ENCODE assay signal across 8 cellular contexts in the genomic region with DNA sequence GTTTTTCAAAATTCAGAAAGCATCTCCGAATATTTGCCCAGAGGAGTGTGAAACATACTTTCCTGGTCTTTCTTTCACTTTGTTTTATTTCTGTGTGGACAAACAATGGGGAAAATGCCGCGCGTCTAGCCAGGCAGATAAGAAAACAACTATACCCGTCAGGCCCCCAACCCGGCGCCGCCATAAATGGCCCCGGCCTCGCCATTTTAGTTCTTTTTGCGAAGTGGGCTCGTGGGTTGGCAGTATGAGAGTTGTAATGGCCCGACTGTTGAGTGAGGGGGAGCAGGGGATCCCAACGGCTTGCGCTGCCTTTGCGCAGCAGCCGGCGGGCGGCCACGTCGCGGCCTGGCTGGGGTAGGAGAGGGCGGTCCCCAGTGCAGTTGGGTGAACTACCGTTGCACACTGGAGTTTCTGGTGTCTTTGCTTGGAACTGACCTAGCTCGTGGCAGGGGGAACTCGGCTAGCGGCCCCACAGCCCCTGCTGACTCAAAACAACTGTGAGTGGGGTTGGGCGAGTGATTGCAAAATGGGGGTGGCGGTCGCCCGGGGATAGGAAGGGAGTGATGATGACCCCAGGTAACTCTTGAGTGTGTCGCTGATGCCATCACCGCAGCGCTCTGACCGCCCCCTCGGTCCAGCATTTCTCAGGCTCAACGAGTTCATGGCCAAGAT. TPM values are rescaled to one million over a fixed set of nuclear protein-coding genes. Genes with fewer than 3 reads are reported as not detected.
A peak's percentile ranks its signal among the peaks of the same experiment; 100 is the strongest.
DNase-seq lines count a peak whose midpoint lies in the region; ATAC-seq and TF ChIP-seq lines count a peak whose summit lies in the region.

No MANE protein-coding gene starts in this region.

- TF ChIP-seq CTCF in GM12864 (IDR thresholded peaks at IDR 0.05; ENCODE audit: low read depth, low read length, missing control alignments) (no peak), PC-3 (conservative IDR thresholded peaks at IDR 0.05; ENCODE audit: low read depth, low read length) (no peak), fibroblast of lung (conservative IDR thresholded peaks at IDR 0.05 in 1 of 2, IDR thresholded peaks at IDR 0.05 in 1 of 2; ENCODE audit: low read depth in 1 of 2, low read length in 2 of 2) (no peak)

- no peaks in the 10 kb centered on the region for H3K9me3 Mint-ChIP-seq in activated T-cell treated with anti-CD3 and anti-CD28 coated beads, Interleukin-2, amount 50 U/mL, for 72 hours
- no peaks in the 10 kb centered on the region for H3K9me3 Mint-ChIP-seq in naive thymus-derived CD4-positive, alpha-beta T cell
- no peaks in the 10 kb centered on the region for H3K9me3 Mint-ChIP-seq in stimulated activated memory B cell treated with anti-CD40 and anti-IgM and Interleukin-4, amounts not matched to agents 10 μg/mL and 1 μg/mL and 100 μg/mL, for 72 hours

- DNase-seq in GM12864 (ENCODE audit: low read depth): no peak
- DNase-seq in PC-3: peak; percentile 23
- DNase-seq in activated T-cell treated with anti-CD3 and anti-CD28 coated beads, Interleukin-2, amount 50 U/mL, for 72 hours: peak; percentile 80 to 83
- DNase-seq in fibroblast of lung (ENCODE audit: low read depth in 2 of 2): no peak
- peak; percentile 77 to 84 (median 82) for DNase-seq in naive thymus-derived CD4-positive, alpha-beta T cell

- BruUV-seq in PC-3 (replicated peaks; lab: Mats Ljungman, UMichigan): TSS peak; percentile 74

- H3K27me3 ChIP-seq in PC-3 (ENCODE audit: low read length) (no peaks in the 10 kb centered on the region), fibroblast of lung (ENCODE audit: control insufficient read depth, insufficient read depth, low read length) (no peaks in the 10 kb centered on the region)
- H3K27me3 ChIP-seq in naive thymus-derived CD4-positive, alpha-beta T cell (ENCODE audit: control insufficient read depth in 2 of 2, insufficient read depth in 2 of 2, low read length in 2 of 2): no peaks in the 10 kb centered on the region

- H3K4me1 ChIP-seq in PC-3 (ENCODE audit: insufficient read depth, low read length): peaks cover 26% of the 10 kb centered on the region
- H3K4me1 ChIP-seq in fibroblast of lung (ENCODE audit: control insufficient read depth, extremely low read depth, insufficient read depth, low read length): peaks cover 15% of the 10 kb centered on the region
- peaks cover 40 to 48% of the 10 kb centered on the region in 2 donors for H3K4me1 ChIP-seq in naive thymus-derived CD4-positive, alpha-beta T cell (ENCODE audit: control insufficient read depth in 2 of 2, insufficient read depth in 2 of 2, low read length in 2 of 2)

- H3F3A ChIP-seq in PC-3 (ENCODE audit: low read length, unreplicated experiment): peaks cover 28% of the 10 kb centered on the region

- peak overlapping the region; percentile 97 for H3K27ac Mint-ChIP-seq in activated T-cell treated with anti-CD3 and anti-CD28 coated beads, Interleukin-2, amount 50 U/mL, for 72 hours
- peak overlapping the region; percentile 91 to 100 (median 99) for H3K27ac Mint-ChIP-seq in naive thymus-derived CD4-positive, alpha-beta T cell
- peak overlapping the region; percentile 100 for H3K27ac Mint-ChIP-seq in stimulated activated memory B cell treated with anti-CD40 and anti-IgM and Interleukin-4, amounts not matched to agents 10 μg/mL and 1 μg/mL and 100 μg/mL, for 72 hours

- H2AFZ ChIP-seq in PC-3 (ENCODE audit: low read length) (peak overlapping the region; percentile 59), fibroblast of lung (ENCODE audit: low read length) (peak overlapping the region; percentile 50)

- H4K20me1 ChIP-seq in PC-3 (ENCODE audit: low read length) (peaks cover 58% of the 10 kb centered on the region), fibroblast of lung (ENCODE audit: control insufficient read depth, extremely low read depth, insufficient read depth, low read length) (peaks cover 6% of the 10 kb centered on the region)

- no peaks in the 10 kb centered on the region for H3K27me3 Mint-ChIP-seq in activated T-cell treated with anti-CD3 and anti-CD28 coated beads, Interleukin-2, amount 50 U/mL, for 72 hours (ENCODE audit: low read depth)
- H3K27me3 Mint-ChIP-seq in naive thymus-derived CD4-positive, alpha-beta T cell: no peaks in the 10 kb centered on the region
- no peaks in the 10 kb centered on the region for H3K27me3 Mint-ChIP-seq in stimulated activated memory B cell treated with anti-CD40 and anti-IgM and Interleukin-4, amounts not matched to agents 10 μg/mL and 1 μg/mL and 100 μg/mL, for 72 hours

- H3K9me3 ChIP-seq in PC-3 (ENCODE audit: low read length) (no peaks in the 10 kb centered on the region), fibroblast of lung (ENCODE audit: control insufficient read depth, insufficient read depth, low read depth, low read length) (no peaks in the 10 kb centered on the region)
- no peaks in the 10 kb centered on the region for H3K9me3 ChIP-seq in naive thymus-derived CD4-positive, alpha-beta T cell (ENCODE audit: control insufficient read depth in 2 of 3, low read length in 3 of 3)

- H3K27ac ChIP-seq in PC-3 (ENCODE audit: low read length) (peak overlapping the region; percentile 79), fibroblast of lung (ENCODE audit: insufficient read depth, low read length) (peak overlapping the region; percentile 93)
- H3K27ac ChIP-seq in naive thymus-derived CD4-positive, alpha-beta T cell (ENCODE audit: low read depth, low read length): peak overlapping the region; percentile 92

- intact Hi-C loops in PC-3 (cut with micrococcal nuclease): loop anchor here (1.0 to 10.0 kb wide), 4 partner anchors 20 to 150 kb away; partner anchors contain the start of genes CLIC1, HSPA1A, HSPA1L and LY6G5C
- intact Hi-C loops in naive thymus-derived CD4-positive, alpha-beta T cell (cut with micrococcal nuclease): loop anchor here (1.0 to 10.0 kb wide), 21 partner anchors 20 to 1020 kb away; partner anchors contain the start of genes ABHD16A (in 2 of the 2), BAG6 (in 2 of the 2), EHMT2 (in 2 of the 2) and PRRC2A (in 2 of the 2)

- peaks cover 25 to 37% of the 10 kb centered on the region in 2 donors for H3K36me3 Mint-ChIP-seq in activated T-cell treated with anti-CD3 and anti-CD28 coated beads, Interleukin-2, amount 50 U/mL, for 72 hours (ENCODE audit: insufficient read depth in 2 of 2)
- H3K36me3 Mint-ChIP-seq in naive thymus-derived CD4-positive, alpha-beta T cell: peaks cover 3 to 38% (median 19%) of the 10 kb centered on the region in 5 donors
- peaks cover 40% of the 10 kb centered on the region for H3K36me3 Mint-ChIP-seq in stimulated activated memory B cell treated with anti-CD40 and anti-IgM and Interleukin-4, amounts not matched to agents 10 μg/mL and 1 μg/mL and 100 μg/mL, for 72 hours

- peak overlapping the region; percentile 86 to 97 for H3K4me3 Mint-ChIP-seq in activated T-cell treated with anti-CD3 and anti-CD28 coated beads, Interleukin-2, amount 50 U/mL, for 72 hours
- H3K4me3 Mint-ChIP-seq in naive thymus-derived CD4-positive, alpha-beta T cell: peak overlapping the region; percentile 84 to 99 (median 99)
- peak overlapping the region; percentile 93 for H3K4me3 Mint-ChIP-seq in stimulated activated memory B cell treated with anti-CD40 and anti-IgM and Interleukin-4, amounts not matched to agents 10 μg/mL and 1 μg/mL and 100 μg/mL, for 72 hours

- H3K36me3 ChIP-seq in PC-3 (ENCODE audit: low read depth, low read length) (peaks cover 37% of the 10 kb centered on the region), fibroblast of lung (ENCODE audit: control insufficient read depth, insufficient read depth, low read length) (peaks cover 18% of the 10 kb centered on the region)
- peaks cover 0 to 38% (median 14%) of the 10 kb centered on the region in 3 experiments for H3K36me3 ChIP-seq in naive thymus-derived CD4-positive, alpha-beta T cell (ENCODE audit: control insufficient read depth in 2 of 3, insufficient read depth in 3 of 3, low read length in 3 of 3)

- H3K4me1 Mint-ChIP-seq in activated T-cell treated with anti-CD3 and anti-CD28 coated beads, Interleukin-2, amount 50 U/mL, for 72 hours (ENCODE audit: low read depth): peaks cover 68% of the 10 kb centered on the region
- H3K4me1 Mint-ChIP-seq in naive thymus-derived CD4-positive, alpha-beta T cell: peaks cover 30 to 61% (median 52%) of the 10 kb centered on the region in 7 donors
- peaks cover 47% of the 10 kb centered on the region for H3K4me1 Mint-ChIP-seq in stimulated activated memory B cell treated with anti-CD40 and anti-IgM and Interleukin-4, amounts not matched to agents 10 μg/mL and 1 μg/mL and 100 μg/mL, for 72 hours

- ATAC-seq in HG03571 (IDR thresholded peaks at IDR 0.05; ENCODE audit: unreplicated experiment) (peak; percentile 29), PC-3 (peak; percentile 47), GM21360 (IDR thresholded peaks at IDR 0.05; ENCODE audit: unreplicated experiment) (no peak)
- ATAC-seq in activated T-cell treated with anti-CD3 and anti-CD28 coated beads, Interleukin-2, amount 50 U/mL, for 72 hours (replicated peaks in 1 of 2): peak; percentile 65
- ATAC-seq in naive thymus-derived CD4-positive, alpha-beta T cell: peak; percentile 82
- ATAC-seq in stimulated activated memory B cell treated with anti-CD40 and anti-IgM and Interleukin-4, amounts not matched to agents 10 μg/mL and 1 μg/mL and 100 μg/mL, for 72 hours: peak; percentile 75

- H3K4me3 ChIP-seq in GM12864 (ENCODE audit: low read depth, low read length) (peak overlapping the region; percentile 96), PC-3 (ENCODE audit: low read length) (peak overlapping the region; percentile 97), fibroblast of lung (replicated peaks in 1 of 4; ENCODE audit: control extremely low read depth in 1 of 4, insufficient read depth in 1 of 4, low read depth in 3 of 4, low read length in 4 of 4) (peak overlapping the region; percentile 70 to 97 (median 74))
- peak overlapping the region; percentile 73 for H3K4me3 ChIP-seq in naive thymus-derived CD4-positive, alpha-beta T cell (ENCODE audit: low read length)

- H3K4me2 ChIP-seq in PC-3 (ENCODE audit: low read length) (peak overlapping the region; percentile 92), fibroblast of lung (ENCODE audit: extremely low read depth, insufficient read depth, low read length) (peak overlapping the region; percentile 81)

- CTCF ChIA-PET in PC-3 (lab: Charles Lee): interaction anchor here (0.7 kb wide), 1 partner anchor 44 kb away, joined by 3 read pairs; no protein-coding TSS in a partner anchor
- CTCF ChIA-PET in naive thymus-derived CD4-positive, alpha-beta T cell (lab: Charles Lee): interaction anchor here (1.6 kb wide), 1 partner anchor 153 kb away, joined by 4 read pairs; no protein-coding TSS in a partner anchor

- POLR2A ChIA-PET in PC-3 (lab: Charles Lee; ENCODE audit: unreplicated experiment): no interaction called here
- POLR2A ChIA-PET in naive thymus-derived CD4-positive, alpha-beta T cell (lab: Charles Lee): interaction anchor here (0.7 to 3.7 kb wide), 20 partner anchors 8 to 247 kb away, joined by 3 to 21 read pairs (median 5); partner anchors contain the start of genes ABHD16A, BAG6, C6orf47 and CSNK2B

- H3K9me2 ChIP-seq in PC-3 (replicated peaks; ENCODE audit: low read length): no peaks in the 10 kb centered on the region

- H3K9ac ChIP-seq in PC-3 (ENCODE audit: low read length) (peak overlapping the region; percentile 98), fibroblast of lung (ENCODE audit: insufficient read depth, low read length) (peak overlapping the region; percentile 80)

- H3K79me2 ChIP-seq in PC-3 (ENCODE audit: low read length) (peaks cover 81% of the 10 kb centered on the region), fibroblast of lung (ENCODE audit: control insufficient read depth, insufficient read depth, low read length) (peaks cover 61% of the 10 kb centered on the region)

RNA-seq across cellular contexts. Expression of gene HSPA1B, which starts 7.3 kb away (rescaled TPM):
- total RNA-seq in PC-3 (2014; rRNA removed) (265 and 331 TPM in 2 replicates), fibroblast of lung (115 and 152 TPM in 2 replicates)
- total RNA-seq in activated T-cell treated with anti-CD3 and anti-CD28 coated beads, Interleukin-2, amount 50 U/mL, for 72 hours: 10 to 100 TPM; 31.6 to 44.9 TPM
- 35.5 and 60.2 TPM in 2 replicates for polyA plus RNA-seq in fibroblast of lung
- polyA plus RNA-seq in fibroblast of lung (2012): 52.3 and 95.1 TPM in 2 replicates
- 39.2 and 45.2 TPM in 2 replicates for polyA minus RNA-seq in fibroblast of lung (ENCODE audit: low replicate concordance)
- 10 to 100 TPM in 4 of 5 experiments, 1 to 10 TPM in 1; 8.6 to 68.9 (median 28.9) TPM for total RNA-seq in naive thymus-derived CD4-positive, alpha-beta T cell
- 1 to 10 TPM; 2.8 to 3.6 TPM for polyA plus RNA-seq in naive thymus-derived CD4-positive, alpha-beta T cell

RNA-seq across cellular contexts. Expression of gene HSPA1A, which starts 19.5 kb away (rescaled TPM):
- total RNA-seq in PC-3 (2014; rRNA removed) (269 and 324 TPM in 2 replicates), fibroblast of lung (70.0 and 111 TPM in 2 replicates)
- 10 to 100 TPM; 16.5 to 37.6 TPM for total RNA-seq in activated T-cell treated with anti-CD3 and anti-CD28 coated beads, Interleukin-2, amount 50 U/mL, for 72 hours
- polyA plus RNA-seq in fibroblast of lung: 61.2 and 66.3 TPM in 2 replicates
- polyA plus RNA-seq in fibroblast of lung (2012): 98.8 and 107 TPM in 2 replicates
- 38.5 and 40.2 TPM in 2 replicates for polyA minus RNA-seq in fibroblast of lung (ENCODE audit: low replicate concordance)
- 100 to 1,000 TPM in 1 of 5 experiments, 10 to 100 TPM in 3, 1 to 10 TPM in 1; 6.7 to 125 (median 30.3) TPM for total RNA-seq in naive thymus-derived CD4-positive, alpha-beta T cell
- polyA plus RNA-seq in naive thymus-derived CD4-positive, alpha-beta T cell: 10 to 100 TPM; 26.0 to 52.5 TPM

RNA-seq across cellular contexts. Expression of gene HSPA1L, which starts 19.8 kb away (rescaled TPM):
- total RNA-seq in PC-3 (2014; rRNA removed) (0.26 and 0.69 TPM in 2 replicates), fibroblast of lung (2.1 and 3.1 TPM in 2 replicates)
- 1 to 10 TPM; 2.9 to 3.1 TPM for total RNA-seq in activated T-cell treated with anti-CD3 and anti-CD28 coated beads, Interleukin-2, amount 50 U/mL, for 72 hours
- polyA plus RNA-seq in fibroblast of lung: 0.74 and 0.75 TPM in 2 replicates
- polyA plus RNA-seq in fibroblast of lung (2012): 0.98 and 1.1 TPM in 2 replicates
- 0.26 TPM in 1 of 2 replicates, not detected in the other for polyA minus RNA-seq in fibroblast of lung (ENCODE audit: low replicate concordance)
- total RNA-seq in naive thymus-derived CD4-positive, alpha-beta T cell: 1 to 10 TPM; 3.3 to 5.5 (median 4.7) TPM
- polyA plus RNA-seq in naive thymus-derived CD4-positive, alpha-beta T cell: 1 to 10 TPM; 2.3 to 3.6 TPM

RNA-seq across cellular contexts. Expression of gene NEU1, which starts 27.8 kb away (rescaled TPM):
- total RNA-seq in PC-3 (2014; rRNA removed): 31.7 and 33.1 TPM in 2 replicates
- 10 to 100 TPM; 24.0 to 27.1 TPM for total RNA-seq in activated T-cell treated with anti-CD3 and anti-CD28 coated beads, Interleukin-2, amount 50 U/mL, for 72 hours
- total RNA-seq in fibroblast of lung: 100 and 109 TPM in 2 replicates
- 51.2 and 66.4 TPM in 2 replicates for polyA plus RNA-seq in fibroblast of lung
- 38.4 and 54.0 TPM in 2 replicates for polyA plus RNA-seq in fibroblast of lung (2012)
- 57.9 and 92.3 TPM in 2 replicates for polyA minus RNA-seq in fibroblast of lung (ENCODE audit: low replicate concordance)
- 10 to 100 TPM; 18.6 to 35.0 (median 20.1) TPM for total RNA-seq in naive thymus-derived CD4-positive, alpha-beta T cell
- 10 to 100 TPM; 13.6 to 19.9 TPM for polyA plus RNA-seq in naive thymus-derived CD4-positive, alpha-beta T cell

RNA-seq across cellular contexts. Expression of gene LSM2, which starts 28.1 kb away (rescaled TPM):
- total RNA-seq in PC-3 (2014; rRNA removed) (93.7 and 143 TPM in 2 replicates), fibroblast of lung (23.1 and 24.3 TPM in 2 replicates)
- total RNA-seq in activated T-cell treated with anti-CD3 and anti-CD28 coated beads, Interleukin-2, amount 50 U/mL, for 72 hours: 100 to 1,000 TPM; 122 to 123 TPM
- 34.7 and 68.1 TPM in 2 replicates for polyA plus RNA-seq in fibroblast of lung
- 39.1 and 68.7 TPM in 2 replicates for polyA plus RNA-seq in fibroblast of lung (2012)
- polyA minus RNA-seq in fibroblast of lung (ENCODE audit: low replicate concordance): 54.4 and 96.5 TPM in 2 replicates
- total RNA-seq in naive thymus-derived CD4-positive, alpha-beta T cell: 10 to 100 TPM; 22.9 to 94.5 (median 29.2) TPM
- polyA plus RNA-seq in naive thymus-derived CD4-positive, alpha-beta T cell: 10 to 100 TPM; 58.9 to 67.9 TPM

Comparison
In these comparisons a context has a peak if more than half of its experiments do, and no peak if none do; other contexts are left out.
1. DNase-seq: peak in PC-3 (single experiment), activated T-cell treated with anti-CD3 and anti-CD28 coated beads, Interleukin-2, amount 50 U/mL, for 72 hours (2 of 2) and naive thymus-derived CD4-positive, alpha-beta T cell (9 of 9); none in GM12864 (single experiment) and fibroblast of lung (0 of 2).
2. Peak in every context shown above with its lines, with median percentiles within 50 percentile points of each other: H3K4me3 ChIP-seq, H3K27ac ChIP-seq, H3K27ac Mint-ChIP-seq and H3K4me3 Mint-ChIP-seq.